1 cellular context compared by ENCODE assay signal in the genomic region with DNA sequence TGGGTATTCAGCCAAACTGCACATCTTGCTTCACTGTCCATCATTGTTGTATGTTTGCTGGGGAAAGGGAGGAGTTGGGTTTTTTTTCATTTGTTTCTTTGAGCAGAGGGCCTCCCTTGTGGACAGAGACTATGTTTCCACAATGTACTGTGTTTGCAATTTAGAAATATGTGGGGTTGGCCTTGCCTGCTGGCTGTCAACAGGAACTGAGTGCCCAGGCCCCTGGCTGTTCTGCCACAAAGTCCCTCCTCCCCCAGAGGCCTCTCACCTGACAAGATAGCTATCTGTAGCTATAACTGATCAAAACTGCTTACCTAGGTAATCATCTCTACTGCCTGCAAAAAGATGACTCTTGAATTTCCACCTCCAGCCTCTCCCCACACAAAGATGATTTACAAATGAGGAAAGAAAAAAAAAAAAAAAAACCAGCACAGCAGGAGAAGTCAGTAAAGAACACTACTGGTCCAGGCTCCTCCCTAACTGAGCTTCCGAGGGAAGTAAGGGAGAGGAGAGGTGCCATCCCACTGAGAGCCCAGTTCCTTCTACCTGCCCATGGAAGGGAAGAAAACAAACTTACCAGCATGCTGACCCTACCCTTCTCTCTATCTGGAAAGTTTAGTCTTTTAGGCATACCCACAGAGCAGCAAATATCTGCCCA.
TF ChIP-seq lines count a peak whose summit lies in the region.

No MANE protein-coding gene starts in this region.

TF ChIP-seq in HepG2, 621 proteins besides CTCF, POLR2A, EP300 and RAD21 (continued from another document and continues in another):
- TF ChIP-seq, protein P1, sequence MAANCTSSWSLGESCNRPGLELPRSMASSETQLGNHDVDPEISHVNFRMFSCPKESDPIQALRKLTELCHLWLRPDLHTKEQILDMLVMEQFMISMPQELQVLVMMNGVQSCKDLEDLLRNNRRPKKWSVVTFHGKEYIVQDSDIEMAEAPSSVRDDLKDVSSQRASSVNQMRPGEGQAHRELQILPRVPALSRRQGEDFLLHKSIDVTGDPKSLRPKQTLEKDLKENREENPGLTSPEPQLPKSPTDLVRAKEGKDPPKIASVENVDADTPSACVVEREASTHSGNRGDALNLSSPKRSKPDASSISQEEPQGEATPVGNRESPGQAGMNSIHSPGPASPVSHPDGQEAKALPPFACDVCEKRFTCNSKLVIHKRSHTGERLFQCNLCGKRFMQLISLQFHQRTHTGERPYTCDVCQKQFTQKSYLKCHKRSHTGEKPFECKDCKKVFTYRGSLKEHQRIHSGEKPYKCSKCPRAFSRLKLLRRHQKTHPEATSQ (CRISPR knock-in tag; IDR thresholded peaks at IDR 0.05; ENCODE audit: borderline replicate concordance): no peak
- TF ChIP-seq POLR2AphosphoS2 (IDR thresholded peaks at IDR 0.05; ENCODE audit: low read depth, low read length) (no peak), CCDC6 (CRISPR knock-in tag; IDR thresholded peaks at IDR 0.05) (no peak), FIP1L1 (IDR thresholded peaks at IDR 0.05; ENCODE audit: borderline replicate concordance, insufficient read depth, low read depth, low read length) (no peak), RARG (CRISPR knock-in tag; IDR thresholded peaks at IDR 0.05; ENCODE audit: low read depth) (no peak), SAP130 (CRISPR knock-in tag; IDR thresholded peaks at IDR 0.05; ENCODE audit: low read depth) (peak; percentile 79), CEBPB (IDR thresholded peaks at IDR 0.05; ENCODE audit: borderline replicate concordance, low read depth, low read length) (no peak), ZFP36 (IDR thresholded peaks at IDR 0.05; ENCODE audit: borderline replicate concordance, low read depth, low read length, partially characterized antibody) (no peak), ZNF577 (CRISPR knock-in tag; IDR thresholded peaks at IDR 0.05; ENCODE audit: borderline replicate concordance, low read depth) (no peak), NRL (CRISPR knock-in tag; IDR thresholded peaks at IDR 0.05; ENCODE audit: borderline replicate concordance) (no peak), SRSF1 (optimal IDR thresholded peaks at IDR 0.05; ENCODE audit: low read depth, low read length) (no peak), BCL6 (CRISPR knock-in tag; IDR thresholded peaks at IDR 0.05) (peak; percentile 60), ZNF660 (CRISPR knock-in tag; IDR thresholded peaks at IDR 0.05; ENCODE audit: borderline replicate concordance, low read depth) (no peak), CBX5 (CRISPR knock-in tag; IDR thresholded peaks at IDR 0.05; ENCODE audit: borderline replicate concordance) (peak; percentile 47; the same call in 1 of the 2 replicates), ZNF644 (CRISPR knock-in tag; IDR thresholded peaks at IDR 0.05; ENCODE audit: low read depth) (0 out of 2 replicates have a peak, but pooled peaks have one; percentile 41), MED8 (CRISPR knock-in tag; IDR thresholded peaks at IDR 0.05; ENCODE audit: insufficient replicate concordance) (no peak)
- TF ChIP-seq, protein P2, sequence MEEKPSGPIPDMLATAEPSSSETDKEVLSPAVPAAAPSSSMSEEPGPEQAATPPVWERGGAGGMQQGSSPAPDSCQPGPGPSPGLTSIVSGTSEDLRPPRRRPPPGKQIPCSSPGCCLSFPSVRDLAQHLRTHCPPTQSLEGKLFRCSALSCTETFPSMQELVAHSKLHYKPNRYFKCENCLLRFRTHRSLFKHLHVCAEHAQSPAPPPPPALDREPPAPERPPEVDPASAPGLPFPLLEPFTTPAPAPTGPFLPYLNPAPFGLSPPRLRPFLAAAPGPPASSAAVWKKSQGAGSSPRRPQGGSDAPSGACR (CRISPR knock-in tag; IDR thresholded peaks at IDR 0.05): 0 out of 2 replicates have a peak, but pooled peaks have one; percentile 56
- TF ChIP-seq, protein P3, sequence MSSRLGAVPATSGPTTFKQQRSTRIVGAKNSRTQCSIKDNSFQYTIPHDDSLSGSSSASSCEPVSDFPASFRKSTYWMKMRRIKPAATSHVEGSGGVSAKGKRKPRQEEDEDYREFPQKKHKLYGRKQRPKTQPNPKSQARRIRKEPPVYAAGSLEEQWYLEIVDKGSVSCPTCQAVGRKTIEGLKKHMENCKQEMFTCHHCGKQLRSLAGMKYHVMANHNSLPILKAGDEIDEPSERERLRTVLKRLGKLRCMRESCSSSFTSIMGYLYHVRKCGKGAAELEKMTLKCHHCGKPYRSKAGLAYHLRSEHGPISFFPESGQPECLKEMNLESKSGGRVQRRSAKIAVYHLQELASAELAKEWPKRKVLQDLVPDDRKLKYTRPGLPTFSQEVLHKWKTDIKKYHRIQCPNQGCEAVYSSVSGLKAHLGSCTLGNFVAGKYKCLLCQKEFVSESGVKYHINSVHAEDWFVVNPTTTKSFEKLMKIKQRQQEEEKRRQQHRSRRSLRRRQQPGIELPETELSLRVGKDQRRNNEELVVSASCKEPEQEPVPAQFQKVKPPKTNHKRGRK (CRISPR knock-in tag; IDR thresholded peaks at IDR 0.05): no peak
- TF ChIP-seq, protein P4, sequence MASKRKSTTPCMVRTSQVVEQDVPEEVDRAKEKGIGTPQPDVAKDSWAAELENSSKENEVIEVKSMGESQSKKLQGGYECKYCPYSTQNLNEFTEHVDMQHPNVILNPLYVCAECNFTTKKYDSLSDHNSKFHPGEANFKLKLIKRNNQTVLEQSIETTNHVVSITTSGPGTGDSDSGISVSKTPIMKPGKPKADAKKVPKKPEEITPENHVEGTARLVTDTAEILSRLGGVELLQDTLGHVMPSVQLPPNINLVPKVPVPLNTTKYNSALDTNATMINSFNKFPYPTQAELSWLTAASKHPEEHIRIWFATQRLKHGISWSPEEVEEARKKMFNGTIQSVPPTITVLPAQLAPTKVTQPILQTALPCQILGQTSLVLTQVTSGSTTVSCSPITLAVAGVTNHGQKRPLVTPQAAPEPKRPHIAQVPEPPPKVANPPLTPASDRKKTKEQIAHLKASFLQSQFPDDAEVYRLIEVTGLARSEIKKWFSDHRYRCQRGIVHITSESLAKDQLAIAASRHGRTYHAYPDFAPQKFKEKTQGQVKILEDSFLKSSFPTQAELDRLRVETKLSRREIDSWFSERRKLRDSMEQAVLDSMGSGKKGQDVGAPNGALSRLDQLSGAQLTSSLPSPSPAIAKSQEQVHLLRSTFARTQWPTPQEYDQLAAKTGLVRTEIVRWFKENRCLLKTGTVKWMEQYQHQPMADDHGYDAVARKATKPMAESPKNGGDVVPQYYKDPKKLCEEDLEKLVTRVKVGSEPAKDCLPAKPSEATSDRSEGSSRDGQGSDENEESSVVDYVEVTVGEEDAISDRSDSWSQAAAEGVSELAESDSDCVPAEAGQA (IDR thresholded peaks at IDR 0.05; ENCODE audit: low read depth): peak; percentile 39; the same call in 1 of the 2 replicates
- TF ChIP-seq, protein P4 (CRISPR knock-in tag; IDR thresholded peaks at IDR 0.05; ENCODE audit: borderline replicate concordance): no peak
- TF ChIP-seq, protein P5, sequence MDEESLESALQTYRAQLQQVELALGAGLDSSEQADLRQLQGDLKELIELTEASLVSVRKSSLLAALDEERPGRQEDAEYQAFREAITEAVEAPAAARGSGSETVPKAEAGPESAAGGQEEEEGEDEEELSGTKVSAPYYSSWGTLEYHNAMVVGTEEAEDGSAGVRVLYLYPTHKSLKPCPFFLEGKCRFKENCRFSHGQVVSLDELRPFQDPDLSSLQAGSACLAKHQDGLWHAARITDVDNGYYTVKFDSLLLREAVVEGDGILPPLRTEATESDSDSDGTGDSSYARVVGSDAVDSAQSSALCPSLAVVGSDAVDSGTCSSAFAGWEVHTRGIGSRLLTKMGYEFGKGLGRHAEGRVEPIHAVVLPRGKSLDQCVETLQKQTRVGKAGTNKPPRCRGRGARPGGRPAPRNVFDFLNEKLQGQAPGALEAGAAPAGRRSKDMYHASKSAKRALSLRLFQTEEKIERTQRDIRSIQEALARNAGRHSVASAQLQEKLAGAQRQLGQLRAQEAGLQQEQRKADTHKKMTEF (CRISPR knock-in tag; IDR thresholded peaks at IDR 0.05): peak; percentile 63; the same call in 1 of the 2 replicates
- TF ChIP-seq, protein P6, sequence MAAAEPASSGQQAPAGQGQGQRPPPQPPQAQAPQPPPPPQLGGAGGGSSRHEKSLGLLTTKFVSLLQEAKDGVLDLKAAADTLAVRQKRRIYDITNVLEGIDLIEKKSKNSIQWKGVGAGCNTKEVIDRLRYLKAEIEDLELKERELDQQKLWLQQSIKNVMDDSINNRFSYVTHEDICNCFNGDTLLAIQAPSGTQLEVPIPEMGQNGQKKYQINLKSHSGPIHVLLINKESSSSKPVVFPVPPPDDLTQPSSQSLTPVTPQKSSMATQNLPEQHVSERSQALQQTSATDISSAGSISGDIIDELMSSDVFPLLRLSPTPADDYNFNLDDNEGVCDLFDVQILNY (CRISPR knock-in tag; conservative IDR thresholded peaks at IDR 0.05): no peak
- TF ChIP-seq, protein P7, sequence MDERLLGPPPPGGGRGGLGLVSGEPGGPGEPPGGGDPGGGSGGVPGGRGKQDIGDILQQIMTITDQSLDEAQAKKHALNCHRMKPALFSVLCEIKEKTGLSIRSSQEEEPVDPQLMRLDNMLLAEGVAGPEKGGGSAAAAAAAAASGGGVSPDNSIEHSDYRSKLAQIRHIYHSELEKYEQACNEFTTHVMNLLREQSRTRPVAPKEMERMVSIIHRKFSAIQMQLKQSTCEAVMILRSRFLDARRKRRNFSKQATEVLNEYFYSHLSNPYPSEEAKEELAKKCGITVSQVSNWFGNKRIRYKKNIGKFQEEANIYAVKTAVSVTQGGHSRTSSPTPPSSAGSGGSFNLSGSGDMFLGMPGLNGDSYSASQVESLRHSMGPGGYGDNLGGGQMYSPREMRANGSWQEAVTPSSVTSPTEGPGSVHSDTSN (CRISPR knock-in tag; IDR thresholded peaks at IDR 0.05): no peak
- TF ChIP-seq, protein P8, sequence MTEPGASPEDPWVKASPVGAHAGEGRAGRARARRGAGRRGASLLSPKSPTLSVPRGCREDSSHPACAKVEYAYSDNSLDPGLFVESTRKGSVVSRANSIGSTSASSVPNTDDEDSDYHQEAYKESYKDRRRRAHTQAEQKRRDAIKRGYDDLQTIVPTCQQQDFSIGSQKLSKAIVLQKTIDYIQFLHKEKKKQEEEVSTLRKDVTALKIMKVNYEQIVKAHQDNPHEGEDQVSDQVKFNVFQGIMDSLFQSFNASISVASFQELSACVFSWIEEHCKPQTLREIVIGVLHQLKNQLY (CRISPR knock-in tag; IDR thresholded peaks at IDR 0.05): peak; percentile 36; the same call in 1 of the 2 replicates
- TF ChIP-seq, protein P9, sequence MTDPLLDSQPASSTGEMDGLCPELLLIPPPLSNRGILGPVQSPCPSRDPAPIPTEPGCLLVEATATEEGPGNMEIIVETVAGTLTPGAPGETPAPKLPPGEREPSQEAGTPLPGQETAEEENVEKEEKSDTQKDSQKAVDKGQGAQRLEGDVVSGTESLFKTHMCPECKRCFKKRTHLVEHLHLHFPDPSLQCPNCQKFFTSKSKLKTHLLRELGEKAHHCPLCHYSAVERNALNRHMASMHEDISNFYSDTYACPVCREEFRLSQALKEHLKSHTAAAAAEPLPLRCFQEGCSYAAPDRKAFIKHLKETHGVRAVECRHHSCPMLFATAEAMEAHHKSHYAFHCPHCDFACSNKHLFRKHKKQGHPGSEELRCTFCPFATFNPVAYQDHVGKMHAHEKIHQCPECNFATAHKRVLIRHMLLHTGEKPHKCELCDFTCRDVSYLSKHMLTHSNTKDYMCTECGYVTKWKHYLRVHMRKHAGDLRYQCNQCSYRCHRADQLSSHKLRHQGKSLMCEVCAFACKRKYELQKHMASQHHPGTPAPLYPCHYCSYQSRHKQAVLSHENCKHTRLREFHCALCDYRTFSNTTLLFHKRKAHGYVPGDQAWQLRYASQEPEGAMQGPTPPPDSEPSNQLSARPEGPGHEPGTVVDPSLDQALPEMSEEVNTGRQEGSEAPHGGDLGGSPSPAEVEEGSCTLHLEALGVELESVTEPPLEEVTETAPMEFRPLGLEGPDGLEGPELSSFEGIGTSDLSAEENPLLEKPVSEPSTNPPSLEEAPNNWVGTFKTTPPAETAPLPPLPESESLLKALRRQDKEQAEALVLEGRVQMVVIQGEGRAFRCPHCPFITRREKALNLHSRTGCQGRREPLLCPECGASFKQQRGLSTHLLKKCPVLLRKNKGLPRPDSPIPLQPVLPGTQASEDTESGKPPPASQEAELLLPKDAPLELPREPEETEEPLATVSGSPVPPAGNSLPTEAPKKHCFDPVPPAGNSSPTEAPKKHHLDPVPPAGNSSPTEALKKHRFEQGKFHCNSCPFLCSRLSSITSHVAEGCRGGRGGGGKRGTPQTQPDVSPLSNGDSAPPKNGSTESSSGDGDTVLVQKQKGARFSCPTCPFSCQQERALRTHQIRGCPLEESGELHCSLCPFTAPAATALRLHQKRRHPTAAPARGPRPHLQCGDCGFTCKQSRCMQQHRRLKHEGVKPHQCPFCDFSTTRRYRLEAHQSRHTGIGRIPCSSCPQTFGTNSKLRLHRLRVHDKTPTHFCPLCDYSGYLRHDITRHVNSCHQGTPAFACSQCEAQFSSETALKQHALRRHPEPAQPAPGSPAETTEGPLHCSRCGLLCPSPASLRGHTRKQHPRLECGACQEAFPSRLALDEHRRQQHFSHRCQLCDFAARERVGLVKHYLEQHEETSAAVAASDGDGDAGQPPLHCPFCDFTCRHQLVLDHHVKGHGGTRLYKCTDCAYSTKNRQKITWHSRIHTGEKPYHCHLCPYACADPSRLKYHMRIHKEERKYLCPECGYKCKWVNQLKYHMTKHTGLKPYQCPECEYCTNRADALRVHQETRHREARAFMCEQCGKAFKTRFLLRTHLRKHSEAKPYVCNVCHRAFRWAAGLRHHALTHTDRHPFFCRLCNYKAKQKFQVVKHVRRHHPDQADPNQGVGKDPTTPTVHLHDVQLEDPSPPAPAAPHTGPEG (CRISPR knock-in tag; IDR thresholded peaks at IDR 0.05): no peak
- TF ChIP-seq, protein P10, sequence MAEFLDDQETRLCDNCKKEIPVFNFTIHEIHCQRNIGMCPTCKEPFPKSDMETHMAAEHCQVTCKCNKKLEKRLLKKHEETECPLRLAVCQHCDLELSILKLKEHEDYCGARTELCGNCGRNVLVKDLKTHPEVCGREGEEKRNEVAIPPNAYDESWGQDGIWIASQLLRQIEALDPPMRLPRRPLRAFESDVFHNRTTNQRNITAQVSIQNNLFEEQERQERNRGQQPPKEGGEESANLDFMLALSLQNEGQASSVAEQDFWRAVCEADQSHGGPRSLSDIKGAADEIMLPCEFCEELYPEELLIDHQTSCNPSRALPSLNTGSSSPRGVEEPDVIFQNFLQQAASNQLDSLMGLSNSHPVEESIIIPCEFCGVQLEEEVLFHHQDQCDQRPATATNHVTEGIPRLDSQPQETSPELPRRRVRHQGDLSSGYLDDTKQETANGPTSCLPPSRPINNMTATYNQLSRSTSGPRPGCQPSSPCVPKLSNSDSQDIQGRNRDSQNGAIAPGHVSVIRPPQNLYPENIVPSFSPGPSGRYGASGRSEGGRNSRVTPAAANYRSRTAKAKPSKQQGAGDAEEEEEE (CRISPR knock-in tag; IDR thresholded peaks at IDR 0.05; ENCODE audit: borderline replicate concordance): no peak
